In genomic region chr3:65489253-65489652, GRCh38 we compare ENCODE assay signal across 40 cellular contexts.
"Had no signal": no experiment of that assay in that cellular context is flagged by ENCODE, and none has a peak within 500 bp of the region (broad histone marks: within the 10 kb centered on the region; RNA-seq: fewer than 3 reads in every experiment).

No MANE protein-coding gene starts in this region.

- H3K27ac Mint-ChIP-seq: activated naive CD4-positive, alpha-beta T cell treated with anti-CD3 and anti-CD28 coated beads for 36 hours; activated naive CD4-positive, alpha-beta T cell treated with anti-CD3 and anti-CD28 coated beads, Interleukin-2, amount 10 ng/mL, durations not matched to agents 7 days and 5 days; activated naive CD4-positive, alpha-beta T cell treated with anti-CD3 and anti-CD28 coated beads, Interleukin-2, amount 50 U/mL, for 24 hours; activated naive CD4-positive, alpha-beta T cell treated with anti-CD3 and anti-CD28 coated beads, Interleukin-2, amount 50 U/mL, for 72 hours; activated naive CD8-positive, alpha-beta T cell; activated naive CD8-positive, alpha-beta T cell treated with anti-CD3 and anti-CD28 coated beads for 36 hours; activated naive CD8-positive, alpha-beta T cell treated with anti-CD3 and anti-CD28 coated beads, Interleukin-2, amount 10 ng/mL, durations not matched to agents 7 days and 5 days; activated naive CD8-positive, alpha-beta T cell treated with anti-CD3 and anti-CD28 coated beads, Interleukin-2, amount 50 U/mL, for 24 hours; activated T-cell treated with anti-CD3 and anti-CD28 coated beads, Interleukin-2, amount 50 U/mL, for 24 hours; activated T-cell treated with anti-CD3 and anti-CD28 coated beads, Interleukin-2, amount 50 U/mL, for 72 hours; activated T-helper 1 cell treated with anti-CD3 and anti-CD28 coated beads, Interleukin-12 subunit alpha, Interleukin-12 subunit beta, Interleukin-2, Interleukin-4 antibody, amounts not matched to agents 30 ng/mL and 10 ng/mL and 1 ng/mL, durations not matched to agents 14 hours and 24 hours and 36 hours; activated T-helper 17 cell treated with anti-CD3 and anti-CD28 coated beads, Interleukin-2, amount 50 U/mL, for 72 hours; activated T-helper 2 cell treated with anti-CD3 and anti-CD28 coated beads, Interferon-gamma antibody, Interleukin-2, Interleukin-4, amounts not matched to agents 10 μg/mL and 5 μg/mL and 100 μg/mL, durations not matched to agents 14 hours and 24 hours and 36 hours had no signal

- H3K36me3 Mint-ChIP-seq: activated naive CD4-positive, alpha-beta T cell treated with anti-CD3 and anti-CD28 coated beads, Interleukin-2, amount 10 ng/mL, durations not matched to agents 7 days and 5 days; activated naive CD4-positive, alpha-beta T cell treated with anti-CD3 and anti-CD28 coated beads, Interleukin-2, amount 50 U/mL, for 24 hours; activated naive CD4-positive, alpha-beta T cell treated with anti-CD3 and anti-CD28 coated beads, Interleukin-2, amount 50 U/mL, for 72 hours; activated naive CD8-positive, alpha-beta T cell; activated naive CD8-positive, alpha-beta T cell treated with anti-CD3 and anti-CD28 coated beads for 36 hours; activated naive CD8-positive, alpha-beta T cell treated with anti-CD3 and anti-CD28 coated beads, Interleukin-2, amount 10 ng/mL, durations not matched to agents 7 days and 5 days had no signal

- H3K27ac ChIP-seq: adrenal gland, ascending aorta, body of pancreas, brain microvascular endothelial cell, breast epithelium, cardiac muscle cell had no signal

- H3K9me3 Mint-ChIP-seq: activated naive CD8-positive, alpha-beta T cell treated with anti-CD3 and anti-CD28 coated beads, Interleukin-2, amount 10 ng/mL, durations not matched to agents 7 days and 5 days had no signal

- H3K27me3 Mint-ChIP-seq: activated naive CD4-positive, alpha-beta T cell treated with anti-CD3 and anti-CD28 coated beads, Interleukin-2, amount 10 ng/mL, durations not matched to agents 7 days and 5 days; activated naive CD8-positive, alpha-beta T cell; activated naive CD8-positive, alpha-beta T cell treated with anti-CD3 and anti-CD28 coated beads for 36 hours; activated naive CD8-positive, alpha-beta T cell treated with anti-CD3 and anti-CD28 coated beads, Interleukin-2, amount 10 ng/mL, durations not matched to agents 7 days and 5 days; activated naive CD8-positive, alpha-beta T cell treated with anti-CD3 and anti-CD28 coated beads, Interleukin-2, amount 50 U/mL, for 24 hours; activated T-cell treated with anti-CD3 and anti-CD28 coated beads, Interleukin-2, amount 50 U/mL, for 24 hours; activated T-helper 17 cell treated with anti-CD3 and anti-CD28 coated beads, Interleukin-2, amount 50 U/mL, for 72 hours; brain; central memory CD8-positive, alpha-beta T cell had no signal

- H3K36me3 ChIP-seq: adrenal gland, ascending aorta, brain microvascular endothelial cell, breast epithelium, cardiac muscle cell had no signal

- DNase-seq: activated effector memory CD4-positive, alpha-beta T cell treated with anti-CD3 and anti-CD28 coated beads, Interleukin-2, amount 50 U/mL, for 16 hours; activated effector memory CD4-positive, alpha-beta T cell treated with Interleukin-2 at 50 U/mL for 16 hours; activated gamma-delta T cell; activated gamma-delta T cell treated with Interleukin-2 at 50 U/mL for 16 hours; activated naive CD4-positive, alpha-beta T cell; activated naive CD4-positive, alpha-beta T cell treated with anti-CD3 and anti-CD28 coated beads for 36 hours; activated naive CD4-positive, alpha-beta T cell treated with anti-CD3 and anti-CD28 coated beads, Interleukin-2, amount 10 ng/mL, durations not matched to agents 7 days and 5 days; activated naive CD4-positive, alpha-beta T cell treated with anti-CD3 and anti-CD28 coated beads, Interleukin-2, amount 50 U/mL, for 16 hours; activated naive CD4-positive, alpha-beta T cell treated with Interleukin-2 at 50 U/mL for 16 hours; activated naive CD8-positive, alpha-beta T cell treated with anti-CD3 and anti-CD28 coated beads for 36 hours; activated naive CD8-positive, alpha-beta T cell treated with anti-CD3 and anti-CD28 coated beads, Interleukin-2, amount 10 ng/mL, durations not matched to agents 7 days and 5 days; activated naive CD8-positive, alpha-beta T cell treated with anti-CD3 and anti-CD28 coated beads, Interleukin-2, amount 50 U/mL, for 24 hours; activated T-cell treated with anti-CD3 and anti-CD28 coated beads, Interleukin-2, amount 50 U/mL, for 1 hour; activated T-cell treated with anti-CD3 and anti-CD28 coated beads, Interleukin-2, amount 50 U/mL, for 24 hours; activated T-cell treated with anti-CD3 and anti-CD28 coated beads, Interleukin-2, amount 50 U/mL, for 4 hours; activated T-cell treated with anti-CD3 and anti-CD28 coated beads, Interleukin-2, amount 50 U/mL, for 48 hours; activated T-cell treated with anti-CD3 and anti-CD28 coated beads, Interleukin-2, amount 50 U/mL, for 72 hours; adrenal gland; amniotic stem cell; amygdala; anterior cingulate cortex; aorta; body of pancreas; brain microvascular endothelial cell; caudate nucleus; central memory CD4-positive, alpha-beta T cell; cerebellar nuclear complex had no signal

- H3K4me3 ChIP-seq: adrenal gland, ascending aorta, body of pancreas, breast epithelium, cardiac muscle cell had no signal

- H3K4me1 Mint-ChIP-seq: activated naive CD4-positive, alpha-beta T cell treated with anti-CD3 and anti-CD28 coated beads, Interleukin-2, amount 10 ng/mL, durations not matched to agents 7 days and 5 days; activated naive CD4-positive, alpha-beta T cell treated with anti-CD3 and anti-CD28 coated beads, Interleukin-2, amount 50 U/mL, for 24 hours; activated naive CD8-positive, alpha-beta T cell treated with anti-CD3 and anti-CD28 coated beads for 36 hours; activated naive CD8-positive, alpha-beta T cell treated with anti-CD3 and anti-CD28 coated beads, Interleukin-2, amount 10 ng/mL, durations not matched to agents 7 days and 5 days; activated naive CD8-positive, alpha-beta T cell treated with anti-CD3 and anti-CD28 coated beads, Interleukin-2, amount 50 U/mL, for 24 hours; activated T-helper 17 cell treated with anti-CD3 and anti-CD28 coated beads, Interleukin-2, amount 50 U/mL, for 72 hours; central memory CD8-positive, alpha-beta T cell had no signal

- H3K9me3 ChIP-seq: adrenal gland, ascending aorta, body of pancreas, breast epithelium had no signal

- ATAC-seq: activated naive CD4-positive, alpha-beta T cell treated with anti-CD3 and anti-CD28 coated beads, Interleukin-2, amount 50 U/mL, for 72 hours; activated naive CD8-positive, alpha-beta T cell treated with anti-CD3 and anti-CD28 coated beads, Interleukin-2, amount 50 U/mL, for 24 hours; activated T-cell treated with anti-CD3 and anti-CD28 coated beads, Interleukin-2, amount 50 U/mL, for 4 hours; activated T-cell treated with anti-CD3 and anti-CD28 coated beads, Interleukin-2, amount 50 U/mL, for 72 hours; activated T-helper 17 cell treated with anti-CD3 and anti-CD28 coated beads, Interleukin-2, amount 50 U/mL, for 72 hours; body of pancreas had no signal

- H3K4me3 Mint-ChIP-seq: activated naive CD4-positive, alpha-beta T cell treated with anti-CD3 and anti-CD28 coated beads for 36 hours; activated naive CD4-positive, alpha-beta T cell treated with anti-CD3 and anti-CD28 coated beads, Interleukin-2, amount 10 ng/mL, durations not matched to agents 7 days and 5 days; activated naive CD4-positive, alpha-beta T cell treated with anti-CD3 and anti-CD28 coated beads, Interleukin-2, amount 50 U/mL, for 24 hours; activated naive CD8-positive, alpha-beta T cell; activated naive CD8-positive, alpha-beta T cell treated with anti-CD3 and anti-CD28 coated beads for 36 hours; activated naive CD8-positive, alpha-beta T cell treated with anti-CD3 and anti-CD28 coated beads, Interleukin-2, amount 10 ng/mL, durations not matched to agents 7 days and 5 days; activated naive CD8-positive, alpha-beta T cell treated with anti-CD3 and anti-CD28 coated beads, Interleukin-2, amount 50 U/mL, for 24 hours; activated T-cell treated with anti-CD3 and anti-CD28 coated beads, Interleukin-2, amount 50 U/mL, for 24 hours; activated T-cell treated with anti-CD3 and anti-CD28 coated beads, Interleukin-2, amount 50 U/mL, for 4 hours; activated T-cell treated with anti-CD3 and anti-CD28 coated beads, Interleukin-2, amount 50 U/mL, for 72 hours; activated T-helper 1 cell treated with anti-CD3 and anti-CD28 coated beads, Interleukin-12 subunit alpha, Interleukin-12 subunit beta, Interleukin-2, Interleukin-4 antibody, amounts not matched to agents 30 ng/mL and 10 ng/mL and 1 ng/mL, durations not matched to agents 14 hours and 24 hours and 36 hours; activated T-helper 17 cell treated with anti-CD3 and anti-CD28 coated beads, Interleukin-2, amount 50 U/mL, for 72 hours; brain; central memory CD8-positive, alpha-beta T cell had no signal

- FAIRE-seq: astrocyte, bronchial epithelial cell had no signal

- H3K27me3 ChIP-seq: adrenal gland, ascending aorta, body of pancreas, brain microvascular endothelial cell, breast epithelium, cardiac muscle cell had no signal
